ENCODE assay signal across 1 cellular context in the genomic region with DNA sequence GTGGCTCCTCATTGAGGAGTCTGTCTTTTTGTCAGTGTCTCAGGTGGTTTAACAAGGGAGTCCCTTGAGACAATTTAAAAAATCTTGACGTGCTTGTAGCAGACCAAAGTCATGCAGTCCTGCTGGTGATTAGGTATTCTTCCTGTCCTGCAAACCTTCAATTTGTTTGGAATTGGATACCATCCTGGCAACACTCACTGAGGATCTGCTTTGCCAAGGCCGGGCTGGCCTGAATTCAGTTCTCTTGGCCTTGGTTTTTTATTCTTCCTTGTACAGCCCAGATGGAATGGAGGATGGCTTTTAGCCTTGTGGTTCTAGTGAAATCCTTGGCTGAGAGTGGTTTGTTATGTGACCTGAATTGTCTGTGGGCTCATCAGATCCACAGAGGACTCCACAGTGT.
TF ChIP-seq lines count a peak whose summit lies in the region.

No MANE protein-coding gene starts in this region.

TF ChIP-seq in GM12878, 131 proteins besides CTCF, POLR2A, EP300 and RAD21 (continued from another document):
- TF ChIP-seq, protein P1, sequence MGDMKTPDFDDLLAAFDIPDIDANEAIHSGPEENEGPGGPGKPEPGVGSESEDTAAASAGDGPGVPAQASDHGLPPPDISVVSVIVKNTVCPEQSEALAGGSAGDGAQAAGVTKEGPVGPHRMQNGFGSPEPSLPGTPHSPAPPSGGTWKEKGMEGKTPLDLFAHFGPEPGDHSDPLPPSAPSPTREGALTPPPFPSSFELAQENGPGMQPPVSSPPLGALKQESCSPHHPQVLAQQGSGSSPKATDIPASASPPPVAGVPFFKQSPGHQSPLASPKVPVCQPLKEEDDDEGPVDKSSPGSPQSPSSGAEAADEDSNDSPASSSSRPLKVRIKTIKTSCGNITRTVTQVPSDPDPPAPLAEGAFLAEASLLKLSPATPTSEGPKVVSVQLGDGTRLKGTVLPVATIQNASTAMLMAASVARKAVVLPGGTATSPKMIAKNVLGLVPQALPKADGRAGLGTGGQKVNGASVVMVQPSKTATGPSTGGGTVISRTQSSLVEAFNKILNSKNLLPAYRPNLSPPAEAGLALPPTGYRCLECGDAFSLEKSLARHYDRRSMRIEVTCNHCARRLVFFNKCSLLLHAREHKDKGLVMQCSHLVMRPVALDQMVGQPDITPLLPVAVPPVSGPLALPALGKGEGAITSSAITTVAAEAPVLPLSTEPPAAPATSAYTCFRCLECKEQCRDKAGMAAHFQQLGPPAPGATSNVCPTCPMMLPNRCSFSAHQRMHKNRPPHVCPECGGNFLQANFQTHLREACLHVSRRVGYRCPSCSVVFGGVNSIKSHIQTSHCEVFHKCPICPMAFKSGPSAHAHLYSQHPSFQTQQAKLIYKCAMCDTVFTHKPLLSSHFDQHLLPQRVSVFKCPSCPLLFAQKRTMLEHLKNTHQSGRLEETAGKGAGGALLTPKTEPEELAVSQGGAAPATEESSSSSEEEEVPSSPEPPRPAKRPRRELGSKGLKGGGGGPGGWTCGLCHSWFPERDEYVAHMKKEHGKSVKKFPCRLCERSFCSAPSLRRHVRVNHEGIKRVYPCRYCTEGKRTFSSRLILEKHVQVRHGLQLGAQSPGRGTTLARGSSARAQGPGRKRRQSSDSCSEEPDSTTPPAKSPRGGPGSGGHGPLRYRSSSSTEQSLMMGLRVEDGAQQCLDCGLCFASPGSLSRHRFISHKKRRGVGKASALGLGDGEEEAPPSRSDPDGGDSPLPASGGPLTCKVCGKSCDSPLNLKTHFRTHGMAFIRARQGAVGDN (IDR thresholded peaks at IDR 0.05), result 0 out of 2 replicates have a peak, but pooled peaks have one; percentile 14
- TF ChIP-seq IKZF1 (conservative IDR thresholded peaks at IDR 0.05) (0 out of 2 replicates have a peak, but pooled peaks have one; percentile 21), NR2F1 (conservative IDR thresholded peaks at IDR 0.05) (no peak), IKZF2 (IDR thresholded peaks at IDR 0.05) (no peak), SREBF1 (IDR thresholded peaks at IDR 0.05; ENCODE audit: low read length) (no peak), MEF2B (IDR thresholded peaks at IDR 0.05; ENCODE audit: partially characterized antibody, poor library complexity, severe bottlenecking) (peak; percentile 80), CBFB (IDR thresholded peaks at IDR 0.05; ENCODE audit: low read depth) (no peak), NBN (IDR thresholded peaks at IDR 0.05) (no peak), EED (IDR thresholded peaks at IDR 0.05; ENCODE audit: low read depth) (no peak), NFIC (IDR thresholded peaks at IDR 0.05; ENCODE audit: low read depth, low read length) (no peak)
